Comparison of ENCODE assay signal across 14 cellular contexts in the genomic region with DNA sequence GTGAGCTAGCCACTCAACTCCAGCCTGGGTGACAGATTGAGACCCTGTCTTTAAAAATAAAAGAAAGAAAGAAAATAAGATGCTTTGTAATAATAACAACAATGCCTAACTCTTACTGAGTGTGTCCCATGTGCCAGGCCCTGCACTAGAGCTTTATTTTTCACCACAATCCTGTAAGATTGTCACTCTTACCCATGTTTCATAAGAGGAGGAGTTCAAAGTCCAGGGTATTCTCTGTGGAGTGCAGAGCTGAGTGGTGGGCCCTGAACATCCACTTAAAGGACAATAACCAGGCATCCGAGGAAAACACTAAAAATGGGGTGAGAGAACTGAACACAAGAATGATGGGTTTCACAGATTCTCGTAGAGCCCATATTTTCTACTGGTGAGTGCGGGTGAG. TPM values are rescaled to one million over a fixed set of nuclear protein-coding genes. Genes with fewer than 3 reads are reported as not detected.
A peak's percentile ranks its signal among the peaks of the same experiment; 100 is the strongest.
DNase-seq lines count a peak whose midpoint lies in the region; TF ChIP-seq lines count a peak whose summit lies in the region.
"Had no signal": no experiment of that assay in that cellular context is flagged by ENCODE, and none has a peak within 500 bp of the region (broad histone marks: within the 10 kb centered on the region; RNA-seq: fewer than 3 reads in every experiment).

No MANE protein-coding gene starts in this region.

- TF ChIP-seq CTCF in 22Rv1 (IDR thresholded peaks at IDR 0.05) (no peak), ascending aorta (IDR thresholded peaks at IDR 0.05) (no peak), osteoblast (IDR thresholded peaks at IDR 0.05; ENCODE audit: extremely low read depth, low read depth, low read length) (no peak), RWPE1 (conservative IDR thresholded peaks at IDR 0.05; ENCODE audit: low read depth) (no peak)

- CTCF ChIA-PET in RWPE1 (lab: Yijun Ruan, JAX): no interaction called here

- no peak overlapping the region for H2AFZ ChIP-seq in osteoblast (ENCODE audit: low read length)

- DNase-seq in ascending aorta (ENCODE audit: low spot score in 2 of 2) (no peak), osteoblast (ENCODE audit: insufficient read length, low spot score, missing footprints) (no peak), OCI-M2 (lab: John Stamatoyannopoulos, UW; ENCODE audit: unreplicated experiment) (no peak), RWPE1 (ENCODE audit: low spot score) (no peak)
- DNase-seq in effector CD8-positive, alpha-beta T cell (lab: John Stamatoyannopoulos, UW): no peak
- DNase-seq: activated CD8-positive, alpha-beta T cell treated with anti-CD3 and anti-CD28 coated beads, Interleukin-2, amount 10 ng/mL, durations not matched to agents 7 days and 5 days; amniotic stem cell; hippocampal formation; natural killer cell; NCI-H1436 treated with DMSO at 0.1 percent for 48 hours; NCI-H510A treated with DMSO at 0.1 percent for 48 hours; sigmoid colon had no signal

- H3K27ac ChIP-seq in 22Rv1 (peak overlapping the region; percentile 89), ascending aorta (peak overlapping the region; percentile 5 to 98), osteoblast (ENCODE audit: low read depth, low read length) (no peak overlapping the region), RWPE1 (no peak overlapping the region)

- no peaks in the 10 kb centered on the region for H3K9me3 ChIP-seq in ascending aorta
- no peaks in the 10 kb centered on the region for H3K9me3 ChIP-seq in osteoblast (ENCODE audit: low read depth, low read length)
- H3K9me3 ChIP-seq: sigmoid colon had no signal

- peak overlapping the region; percentile 73 for H3K4me2 ChIP-seq in osteoblast (ENCODE audit: insufficient read depth, low read length)

- POLR2A ChIA-PET in RWPE1 (lab: Yijun Ruan, JAX; ENCODE audit: low non-redundant PET): no interaction called here

- intact Hi-C loops in ascending aorta (cut with DNase I): no loop called here

- H3K27me3 ChIP-seq in ascending aorta (no peaks in the 10 kb centered on the region), osteoblast (ENCODE audit: insufficient read depth, low read length) (no peaks in the 10 kb centered on the region)
- H3K27me3 ChIP-seq: sigmoid colon had no signal

- no peak overlapping the region for H3K4me3 ChIP-seq in ascending aorta
- no peak overlapping the region for H3K4me3 ChIP-seq in osteoblast (ENCODE audit: insufficient read depth, low read length)
- H3K4me3 ChIP-seq: sigmoid colon had no signal

- H3K36me3 ChIP-seq in ascending aorta: no peaks in the 10 kb centered on the region
- no peaks in the 10 kb centered on the region for H3K36me3 ChIP-seq in osteoblast (ENCODE audit: insufficient read depth, low read length)
- H3K36me3 ChIP-seq: sigmoid colon had no signal

- peaks cover 15% of the 10 kb centered on the region for H3K79me2 ChIP-seq in osteoblast (ENCODE audit: insufficient read depth, low read length)

- H4K20me1 ChIP-seq in osteoblast (ENCODE audit: insufficient read depth, low read length): no peaks in the 10 kb centered on the region

- H3K4me1 ChIP-seq in ascending aorta: peaks cover 0 to 32% of the 10 kb centered on the region in 2 donors
- peaks cover 34% of the 10 kb centered on the region for H3K4me1 ChIP-seq in osteoblast (ENCODE audit: insufficient read depth, low read length)

RNA-seq across cellular contexts. Expression of a gene that starts 0.9 kb away (rescaled TPM):
- total RNA-seq in ascending aorta: not detected
- 1.2 and 1.4 TPM in 2 replicates for total RNA-seq in osteoblast
- total RNA-seq: activated CD8-positive, alpha-beta T cell treated with anti-CD3 and anti-CD28 coated beads, Interleukin-2, amount 10 ng/mL, durations not matched to agents 7 days and 5 days; natural killer cell; OCI-LY7 had no signal

RNA-seq across cellular contexts. Expression of a gene that starts 5.3 kb away (rescaled TPM):
- total RNA-seq in ascending aorta (not detected), osteoblast (2.1 and 2.2 TPM in 2 replicates)
- total RNA-seq: activated CD8-positive, alpha-beta T cell treated with anti-CD3 and anti-CD28 coated beads, Interleukin-2, amount 10 ng/mL, durations not matched to agents 7 days and 5 days; natural killer cell; OCI-LY7 had no signal

RNA-seq across cellular contexts. Expression of a gene that starts 6.2 kb away (rescaled TPM):
- total RNA-seq in ascending aorta: 288 TPM
- total RNA-seq in osteoblast: 54.3 and 55.4 TPM in 2 replicates
- total RNA-seq: activated CD8-positive, alpha-beta T cell treated with anti-CD3 and anti-CD28 coated beads, Interleukin-2, amount 10 ng/mL, durations not matched to agents 7 days and 5 days; natural killer cell; OCI-LY7 had no signal

RNA-seq across cellular contexts. Expression of a gene that starts 19.4 kb away (rescaled TPM):
- total RNA-seq in ascending aorta (48.9 TPM), osteoblast (27.4 and 28.6 TPM in 2 replicates)

RNA-seq across cellular contexts. Expression of a gene that starts 38.4 kb away (rescaled TPM):
- total RNA-seq in ascending aorta (not detected), osteoblast (8.3 and 10.9 TPM in 2 replicates)

Comparison
In these comparisons a context has a peak if more than half of its experiments do, and no peak if none do; other contexts are left out.
1. H3K27ac ChIP-seq: peak in 22Rv1 (single experiment) and ascending aorta (2 of 2); none in osteoblast (single experiment) and RWPE1 (single experiment).